ENCODE assay signal across 12 cellular contexts in genomic region chr2:20011276-20012031, GRCh38. TPM values are rescaled to one million over a fixed set of nuclear protein-coding genes. Genes with fewer than 3 reads are reported as not detected.
DNase-seq lines count a peak whose midpoint lies in the region; ATAC-seq, FAIRE-seq and TF ChIP-seq lines count a peak whose summit lies in the region.
"Had no signal": no experiment of that assay in that cellular context is flagged by ENCODE, and none has a peak within 500 bp of the region (broad histone marks: within the 10 kb centered on the region; RNA-seq: fewer than 3 reads in every experiment).

No MANE protein-coding gene starts in this region.

- H3K4me2 ChIP-seq in keratinocyte (ENCODE audit: control insufficient read depth, extremely low read depth, insufficient read depth, low read depth, low read length), result peak overlapping the region; percentile 70

- H3K27ac Mint-ChIP-seq in activated naive CD4-positive, alpha-beta T cell treated with anti-CD3 and anti-CD28 coated beads, Interleukin-2, amount 50 U/mL, for 24 hours, result no peak overlapping the region
- H3K27ac Mint-ChIP-seq in activated naive CD8-positive, alpha-beta T cell treated with anti-CD3 and anti-CD28 coated beads, Interleukin-2, amount 10 ng/mL, durations not matched to agents 7 days and 5 days, result no peak overlapping the region

- no peak for TF ChIP-seq CTCF in keratinocyte (optimal IDR thresholded peaks at IDR 0.05 in 1 of 3, IDR thresholded peaks at IDR 0.05 in 1 of 3, conservative IDR thresholded peaks at IDR 0.05 in 1 of 3; ENCODE audit: extremely low read depth in 1 of 3, insufficient read depth in 2 of 3, low read length in 3 of 3)
- no peak for TF ChIP-seq CTCF in thyroid gland (IDR thresholded peaks at IDR 0.05)

- H3K27me3 Mint-ChIP-seq in activated naive CD4-positive, alpha-beta T cell treated with anti-CD3 and anti-CD28 coated beads, Interleukin-2, amount 50 U/mL, for 24 hours, result peaks cover 38% of the 10 kb centered on the region
- peaks cover 48% of the 10 kb centered on the region for H3K27me3 Mint-ChIP-seq in activated naive CD8-positive, alpha-beta T cell treated with anti-CD3 and anti-CD28 coated beads, Interleukin-2, amount 10 ng/mL, durations not matched to agents 7 days and 5 days

- H3K36me3 Mint-ChIP-seq in activated naive CD4-positive, alpha-beta T cell treated with anti-CD3 and anti-CD28 coated beads, Interleukin-2, amount 50 U/mL, for 24 hours, result peaks cover 2% of the 10 kb centered on the region
- H3K36me3 Mint-ChIP-seq in activated naive CD8-positive, alpha-beta T cell treated with anti-CD3 and anti-CD28 coated beads, Interleukin-2, amount 10 ng/mL, durations not matched to agents 7 days and 5 days, result no peaks in the 10 kb centered on the region

- H3K4me1 ChIP-seq in keratinocyte (ENCODE audit: control insufficient read depth, extremely low read depth, insufficient read depth, low read length), result peaks cover 5% of the 10 kb centered on the region
- peaks cover 12% of the 10 kb centered on the region for H3K4me1 ChIP-seq in stomach smooth muscle (ENCODE audit: control insufficient read depth, insufficient read depth, low read length)
- peaks cover 0 to 12% of the 10 kb centered on the region in 2 donors for H3K4me1 ChIP-seq in thyroid gland
- H3K4me1 ChIP-seq: HAP-1 had no signal

- H3K9me1 ChIP-seq in keratinocyte (ENCODE audit: control insufficient read depth, extremely low read depth, insufficient read depth, low read length), result no peaks in the 10 kb centered on the region

- H3K4me3 ChIP-seq in keratinocyte (ENCODE audit: control insufficient read depth in 2 of 3, extremely low read depth in 1 of 3, insufficient read depth in 2 of 3, low read depth in 1 of 3, low read length in 3 of 3), result peak overlapping the region in 1 of 3 experiments; percentile 40
- peak overlapping the region; percentile 43 to 74 for H3K4me3 ChIP-seq in stomach smooth muscle (ENCODE audit: low read length in 2 of 2)
- no peak overlapping the region for H3K4me3 ChIP-seq in thyroid gland (replicated peaks in 1 of 3)
- H3K4me3 ChIP-seq: HAP-1 had no signal

- H3K36me3 ChIP-seq in keratinocyte (ENCODE audit: control insufficient read depth in 2 of 2, extremely low read depth in 1 of 2, insufficient read depth in 2 of 2, low read length in 2 of 2) (no peaks in the 10 kb centered on the region), stomach smooth muscle (ENCODE audit: control insufficient read depth in 2 of 2, insufficient read depth in 2 of 2, low read length in 2 of 2) (no peaks in the 10 kb centered on the region), thyroid gland (no peaks in the 10 kb centered on the region)
- H3K36me3 ChIP-seq: HAP-1, stomach had no signal

- H3K9me3 ChIP-seq in keratinocyte (ENCODE audit: control insufficient read depth, low read depth, low read length) (no peaks in the 10 kb centered on the region), stomach smooth muscle (ENCODE audit: control insufficient read depth in 2 of 2, low read length in 2 of 2) (no peaks in the 10 kb centered on the region), thyroid gland (no peaks in the 10 kb centered on the region)
- H3K9me3 ChIP-seq: HAP-1, stomach had no signal

- H3K27me3 ChIP-seq in keratinocyte (ENCODE audit: control insufficient read depth, extremely low read depth, insufficient read depth, low read length) (peaks cover 9% of the 10 kb centered on the region), stomach smooth muscle (ENCODE audit: control insufficient read depth in 1 of 2, insufficient read depth in 2 of 2, low read length in 2 of 2) (peaks cover 4 to 14% of the 10 kb centered on the region in 2 donors), thyroid gland (no peaks in the 10 kb centered on the region)

- no peak overlapping the region for H3K27ac ChIP-seq in keratinocyte (ENCODE audit: control insufficient read depth, insufficient read depth, low read length)
- no peak overlapping the region for H3K27ac ChIP-seq in stomach smooth muscle (ENCODE audit: low read length)
- H3K27ac ChIP-seq in thyroid gland, result no peak overlapping the region

- peak overlapping the region; percentile 62 for H3K4me3 Mint-ChIP-seq in activated naive CD4-positive, alpha-beta T cell treated with anti-CD3 and anti-CD28 coated beads, Interleukin-2, amount 50 U/mL, for 24 hours
- peak overlapping the region; percentile 31 for H3K4me3 Mint-ChIP-seq in activated naive CD8-positive, alpha-beta T cell treated with anti-CD3 and anti-CD28 coated beads, Interleukin-2, amount 10 ng/mL, durations not matched to agents 7 days and 5 days

- no peak for ATAC-seq in activated naive CD8-positive, alpha-beta T cell treated with anti-CD3 and anti-CD28 coated beads, Interleukin-2, amount 10 ng/mL, durations not matched to agents 7 days and 5 days (ENCODE audit: low read depth)
- no peak for ATAC-seq in HG03095 (IDR thresholded peaks at IDR 0.05; ENCODE audit: unreplicated experiment)

- FAIRE-seq in keratinocyte (lab: Jason Lieb, UNC), result no peak

- H3K9me3 Mint-ChIP-seq in activated naive CD4-positive, alpha-beta T cell treated with anti-CD3 and anti-CD28 coated beads, Interleukin-2, amount 50 U/mL, for 24 hours, result no peaks in the 10 kb centered on the region
- H3K9me3 Mint-ChIP-seq in activated naive CD8-positive, alpha-beta T cell treated with anti-CD3 and anti-CD28 coated beads, Interleukin-2, amount 10 ng/mL, durations not matched to agents 7 days and 5 days, result no peaks in the 10 kb centered on the region

- peaks cover 5% of the 10 kb centered on the region for H3K4me1 Mint-ChIP-seq in activated naive CD4-positive, alpha-beta T cell treated with anti-CD3 and anti-CD28 coated beads, Interleukin-2, amount 50 U/mL, for 24 hours
- H3K4me1 Mint-ChIP-seq in activated naive CD8-positive, alpha-beta T cell treated with anti-CD3 and anti-CD28 coated beads, Interleukin-2, amount 10 ng/mL, durations not matched to agents 7 days and 5 days, result peaks cover 1% of the 10 kb centered on the region

- H3K9ac ChIP-seq in keratinocyte (ENCODE audit: control insufficient read depth, extremely low read depth, insufficient read depth, low read length) (no peak overlapping the region), stomach smooth muscle (ENCODE audit: low read length in 2 of 2) (no peak overlapping the region)

- no peak for DNase-seq in activated naive CD4-positive, alpha-beta T cell (lab: John Stamatoyannopoulos, UW)
- no peak for DNase-seq in activated naive CD8-positive, alpha-beta T cell treated with anti-CD3 and anti-CD28 coated beads, Interleukin-2, amount 10 ng/mL, durations not matched to agents 7 days and 5 days
- DNase-seq in keratinocyte (ENCODE audit: low read depth, low spot score) (no peak), thyroid gland (no peak), NCI-H526 (lab: John Stamatoyannopoulos, UW) (no peak)
- DNase-seq: hippocampal formation, NCI-H2171 treated with DMSO at 0.1 percent for 48 hours, stomach had no signal

- TF ChIP-seq POLR2A in thyroid gland (IDR thresholded peaks at IDR 0.05), result no peak

- POLR2A ChIA-PET in activated naive CD8-positive, alpha-beta T cell treated with anti-CD3 and anti-CD28 coated beads, Interleukin-2, amount 10 ng/mL, durations not matched to agents 7 days and 5 days (lab: Charles Lee), result no interaction called here

- WGBS in thyroid gland, 2 donors, result 83 to 85% methylated on average over 14 of the region's 14 CpGs

- H3K79me2 ChIP-seq in keratinocyte (ENCODE audit: control insufficient read depth, insufficient read depth, low read length), result no peaks in the 10 kb centered on the region

- no peaks in the 10 kb centered on the region for H4K20me1 ChIP-seq in keratinocyte (ENCODE audit: control insufficient read depth, extremely low read depth, insufficient read depth, low read length)

- dilution Hi-C loops in keratinocyte (cut with MboI; ENCODE audit: extremely low pct_ligation_motif_present, low sequenced_read_pairs), result no loop called here

- intact Hi-C loops in thyroid gland (cut with DNase I), result no loop called here

- no peak overlapping the region for H2AFZ ChIP-seq in keratinocyte (ENCODE audit: control insufficient read depth, low read length)

RNA-seq across cellular contexts. Expression of gene MATN3, which starts 1.0 kb away (rescaled TPM):
- total RNA-seq in activated naive CD8-positive, alpha-beta T cell treated with anti-CD3 and anti-CD28 coated beads, Interleukin-2, amount 10 ng/mL, durations not matched to agents 7 days and 5 days, result not detected
- 0.81 to 2.4 TPM (median 1.4 TPM) in 3 replicates for polyA plus RNA-seq in keratinocyte
- polyA plus RNA-seq in keratinocyte (2011; ENCODE audit: low read depth), result not detected
- 0.51 and 0.56 TPM in 2 replicates for polyA plus RNA-seq in keratinocyte (2011; cell fraction: cytosol; rRNA removed)
- 1.7 and 2.5 TPM in 2 replicates for polyA plus RNA-seq in keratinocyte (2011; cell fraction: nucleus; rRNA removed)
- polyA plus RNA-seq in keratinocyte (2012; ENCODE audit: low replicate concordance), result 0.14 and 1.6 TPM in 2 replicates
- polyA minus RNA-seq in keratinocyte, result 0.26 to 0.93 TPM (median 0.56 TPM) in 3 replicates
- polyA minus RNA-seq in keratinocyte (2011; cell fraction: cytosol; rRNA and poly(A)+ RNA removed), result not detected
- 0.42 and 0.78 TPM in 2 replicates for polyA minus RNA-seq in keratinocyte (2011; cell fraction: nucleus; rRNA and poly(A)+ RNA removed)
- total RNA-seq in thyroid gland, result 1 to 10 TPM in 1 of 4 donors, under 1 TPM in 2, not detected in 1; 0.27 to 2.3 (median 0.33) TPM

RNA-seq across cellular contexts. Expression of gene WDR35, which starts 21.5 kb away (rescaled TPM):
- total RNA-seq in activated naive CD8-positive, alpha-beta T cell treated with anti-CD3 and anti-CD28 coated beads, Interleukin-2, amount 10 ng/mL, durations not matched to agents 7 days and 5 days, result 1 to 10 TPM; 4.1 to 4.7 TPM
- 4.7 to 8.8 TPM (median 5.4 TPM) in 3 replicates for polyA plus RNA-seq in keratinocyte
- polyA plus RNA-seq in keratinocyte (2011; ENCODE audit: low read depth), result 4.2 TPM
- 2.5 and 4.3 TPM in 2 replicates for polyA plus RNA-seq in keratinocyte (2011; cell fraction: cytosol; rRNA removed)
- 9.5 and 12.2 TPM in 2 replicates for polyA plus RNA-seq in keratinocyte (2011; cell fraction: nucleus; rRNA removed)
- polyA plus RNA-seq in keratinocyte (2012; ENCODE audit: low replicate concordance), result 2.0 and 4.9 TPM in 2 replicates
- polyA minus RNA-seq in keratinocyte, result 3.1 to 11.5 TPM (median 4.7 TPM) in 3 replicates
- polyA minus RNA-seq in keratinocyte (2011; cell fraction: cytosol; rRNA and poly(A)+ RNA removed), result 4.4 TPM
- polyA minus RNA-seq in keratinocyte (2011; cell fraction: nucleus; rRNA and poly(A)+ RNA removed), result 8.9 and 13.9 TPM in 2 replicates
- 10 to 100 TPM; 17.6 to 19.2 (median 18.1) TPM for total RNA-seq in thyroid gland

RNA-seq across cellular contexts. Expression of gene LAPTM4A, which starts 40.0 kb away (rescaled TPM):
- 10 to 100 TPM; 27.2 to 31.8 TPM for total RNA-seq in activated naive CD8-positive, alpha-beta T cell treated with anti-CD3 and anti-CD28 coated beads, Interleukin-2, amount 10 ng/mL, durations not matched to agents 7 days and 5 days
- 254 to 509 TPM (median 460 TPM) in 3 replicates for polyA plus RNA-seq in keratinocyte
- 67.7 TPM for polyA plus RNA-seq in keratinocyte (2011; ENCODE audit: low read depth)
- polyA plus RNA-seq in keratinocyte (2011; cell fraction: cytosol; rRNA removed), result 226 and 462 TPM in 2 replicates
- 737 and 886 TPM in 2 replicates for polyA plus RNA-seq in keratinocyte (2011; cell fraction: nucleus; rRNA removed)
- polyA plus RNA-seq in keratinocyte (2012; ENCODE audit: low replicate concordance), result 148 and 245 TPM in 2 replicates
- polyA minus RNA-seq in keratinocyte, result 40.9 to 255 TPM (median 189 TPM) in 3 replicates
- polyA minus RNA-seq in keratinocyte (2011; cell fraction: cytosol; rRNA and poly(A)+ RNA removed), result 91.5 TPM
- 165 and 291 TPM in 2 replicates for polyA minus RNA-seq in keratinocyte (2011; cell fraction: nucleus; rRNA and poly(A)+ RNA removed)
- 100 to 1,000 TPM; 159 to 300 (median 187) TPM for total RNA-seq in thyroid gland

Comparison
In these comparisons a context has a peak if more than half of its experiments do, and no peak if none do; other contexts are left out.
1. H3K4me3 ChIP-seq: peak in stomach smooth muscle (2 of 2); none in thyroid gland (0 of 3).
2. RNA of gene LAPTM4A, which starts 40.0 kb away (total RNA-seq): 159 to 300 TPM in thyroid gland; 27.2 to 31.8 TPM in activated naive CD8-positive, alpha-beta T cell treated with anti-CD3 and anti-CD28 coated beads, Interleukin-2, amount 10 ng/mL, durations not matched to agents 7 days and 5 days; every median in the first group is over 4 times any median in the second.